In genomic region chr10:71860243-71861029, GRCh38 we compare ENCODE assay signal across 8 cellular contexts. TPM values are rescaled to one million over a fixed set of nuclear protein-coding genes. Genes with fewer than 3 reads are reported as not detected.
DNase-seq lines count a peak whose midpoint lies in the region; ATAC-seq lines count a peak whose summit lies in the region.

No MANE protein-coding gene starts in this region.

- H3K4me3 Mint-ChIP-seq in activated T-cell treated with anti-CD3 and anti-CD28 coated beads, Interleukin-2, amount 50 U/mL, for 4 hours = no peak overlapping the region
- H3K4me3 Mint-ChIP-seq in natural killer cell treated with Interleukin-12 subunit alpha and Interleukin-12 subunit beta and Interleukin-15 and Interleukin-18, amount 100 ng/mL, for 72 hours = no peak overlapping the region

- peak; percentile 77 to 87 for ATAC-seq in activated T-cell treated with anti-CD3 and anti-CD28 coated beads, Interleukin-2, amount 50 U/mL, for 4 hours
- ATAC-seq in natural killer cell treated with Interleukin-12 subunit alpha and Interleukin-12 subunit beta and Interleukin-15 and Interleukin-18, amount 100 ng/mL, for 72 hours = peak; percentile 89 to 94
- no peak for ATAC-seq in GM18517 (IDR thresholded peaks at IDR 0.05; ENCODE audit: unreplicated experiment)

- H3K4me1 Mint-ChIP-seq in activated T-cell treated with anti-CD3 and anti-CD28 coated beads, Interleukin-2, amount 50 U/mL, for 4 hours (ENCODE audit: low read depth) = peaks cover 4% of the 10 kb centered on the region
- H3K4me1 Mint-ChIP-seq in natural killer cell treated with Interleukin-12 subunit alpha and Interleukin-12 subunit beta and Interleukin-15 and Interleukin-18, amount 100 ng/mL, for 72 hours (ENCODE audit: low read depth in 2 of 2) = peaks cover 0 to 8% of the 10 kb centered on the region in 2 donors

- WGBS in urinary bladder = 20% methylated on average over 11 of the region's 11 CpGs

- in situ Hi-C loops in HAP-1 (cut with MboI; ENCODE audit: low sequenced_read_pairs) = no loop called here

- no peaks in the 10 kb centered on the region for H3K9me3 Mint-ChIP-seq in activated T-cell treated with anti-CD3 and anti-CD28 coated beads, Interleukin-2, amount 50 U/mL, for 4 hours
- H3K9me3 Mint-ChIP-seq in natural killer cell treated with Interleukin-12 subunit alpha and Interleukin-12 subunit beta and Interleukin-15 and Interleukin-18, amount 100 ng/mL, for 72 hours = no peaks in the 10 kb centered on the region

- no peaks in the 10 kb centered on the region for H3K9me3 ChIP-seq in HAP-1

- H3K4me3 ChIP-seq in HAP-1 = no peak overlapping the region
- no peak overlapping the region for H3K4me3 ChIP-seq in urinary bladder (ENCODE audit: low read depth, low read length)

- no peaks in the 10 kb centered on the region for H3K27me3 Mint-ChIP-seq in activated T-cell treated with anti-CD3 and anti-CD28 coated beads, Interleukin-2, amount 50 U/mL, for 4 hours (ENCODE audit: low read depth)
- peaks cover 0 to 4% of the 10 kb centered on the region in 2 donors for H3K27me3 Mint-ChIP-seq in natural killer cell treated with Interleukin-12 subunit alpha and Interleukin-12 subunit beta and Interleukin-15 and Interleukin-18, amount 100 ng/mL, for 72 hours

- no peaks in the 10 kb centered on the region for H3K36me3 Mint-ChIP-seq in activated T-cell treated with anti-CD3 and anti-CD28 coated beads, Interleukin-2, amount 50 U/mL, for 4 hours (ENCODE audit: insufficient read depth)
- H3K36me3 Mint-ChIP-seq in natural killer cell treated with Interleukin-12 subunit alpha and Interleukin-12 subunit beta and Interleukin-15 and Interleukin-18, amount 100 ng/mL, for 72 hours = no peaks in the 10 kb centered on the region

- H3K36me3 ChIP-seq in HAP-1 (replicated peaks) = no peaks in the 10 kb centered on the region
- H3K36me3 ChIP-seq in urinary bladder (ENCODE audit: insufficient read depth) = no peaks in the 10 kb centered on the region

- H3K27ac Mint-ChIP-seq in natural killer cell treated with Interleukin-12 subunit alpha and Interleukin-12 subunit beta and Interleukin-15 and Interleukin-18, amount 100 ng/mL, for 72 hours = peak overlapping the region; percentile 71 to 81

- H3K4me1 ChIP-seq in HAP-1 (peaks cover 22% of the 10 kb centered on the region), urinary bladder (ENCODE audit: insufficient read depth) (no peaks in the 10 kb centered on the region)

- H3K27ac ChIP-seq in urinary bladder (ENCODE audit: low read depth) = peak overlapping the region; percentile 62

- DNase-seq in COLO668 (lab: John Stamatoyannopoulos, UW; ENCODE audit: unreplicated experiment) (peak; percentile 36), HAP-1 (ENCODE audit: low spot score in 2 of 2) (peak; percentile 76 to 83), NCI-H2227 (lab: John Stamatoyannopoulos, UW; ENCODE audit: unreplicated experiment) (peak; percentile 53), fibroblast of the conjunctiva (ENCODE audit: low read depth) (peak; percentile 100)
- DNase-seq in activated T-cell treated with anti-CD3 and anti-CD28 coated beads, Interleukin-2, amount 50 U/mL, for 4 hours = no peak
- peak; percentile 72 for DNase-seq in natural killer cell treated with Interleukin-12 subunit alpha and Interleukin-12 subunit beta and Interleukin-15 and Interleukin-18, amount 100 ng/mL, for 72 hours (ENCODE audit: low spot score)

- H3K27me3 ChIP-seq in HAP-1 (ENCODE audit: low read depth) = no peaks in the 10 kb centered on the region

RNA-seq across cellular contexts. Expression of gene PSAP, which starts 9.4 kb away (rescaled TPM):
- total RNA-seq in activated T-cell treated with anti-CD3 and anti-CD28 coated beads, Interleukin-2, amount 50 U/mL, for 4 hours = 100 to 1,000 TPM in 1 of 3 donors, 10 to 100 TPM in 2; 96.4 to 125 (median 97.9) TPM
- total RNA-seq in natural killer cell treated with Interleukin-12 subunit alpha and Interleukin-12 subunit beta and Interleukin-15 and Interleukin-18, amount 100 ng/mL, for 72 hours = 100 to 1,000 TPM; 136 to 207 TPM
- 424 TPM for total RNA-seq in urinary bladder
- polyA plus RNA-seq in urinary bladder = 964 TPM
